ENCODE assay signal across 10 cellular contexts in genomic region chr3:43953814-43954241, GRCh38.
DNase-seq lines count a peak whose midpoint lies in the region; ATAC-seq and TF ChIP-seq lines count a peak whose summit lies in the region.
"Had no signal": no experiment of that assay in that cellular context is flagged by ENCODE, and none has a peak within 500 bp of the region (broad histone marks: within the 10 kb centered on the region; RNA-seq: fewer than 3 reads in every experiment).

No MANE protein-coding gene starts in this region.

- intact Hi-C loops in Right ventricle myocardium superior (cut with DNase I) (no loop called here), cardiac septum (cut with DNase I) (no loop called here), thyroid gland (cut with DNase I) (no loop called here)

- H3K4me1 ChIP-seq in thyroid gland = peaks cover 13 to 44% of the 10 kb centered on the region in 2 donors

- H3K27me3 ChIP-seq in thyroid gland = no peaks in the 10 kb centered on the region

- WGBS in thyroid gland, 2 donors = 13% methylated on average over 4 of the region's 4 CpGs

- H3K9me3 ChIP-seq in thyroid gland = no peaks in the 10 kb centered on the region

- TF ChIP-seq POLR2A in thyroid gland (IDR thresholded peaks at IDR 0.05) = peak in 1 of 2 donors; percentile 38

- H3K4me3 ChIP-seq in thyroid gland (replicated peaks in 1 of 3) = no peak overlapping the region

- no peaks in the 10 kb centered on the region for H3K36me3 ChIP-seq in thyroid gland

- DNase-seq in Right ventricle myocardium superior (no peak), cardiac septum (ENCODE audit: low spot score) (no peak), RPMI7951 (ENCODE audit: low read depth) (peak; percentile 86), glomerular visceral epithelial cell (ENCODE audit: extremely low spot score) (peak; percentile 89), thyroid gland (peak; percentile 79)
- DNase-seq: 8988T, NCI-H2171 treated with DMSO at 0.1 percent for 48 hours had no signal

- peak overlapping the region; percentile 66 to 79 (median 77) for H3K27ac ChIP-seq in thyroid gland

- no peak for TF ChIP-seq CTCF in thyroid gland (IDR thresholded peaks at IDR 0.05)

- peak; percentile 38 for ATAC-seq in Right ventricle myocardium superior (ENCODE audit: poor library complexity)
- no peak for ATAC-seq in HG03280 (IDR thresholded peaks at IDR 0.05; ENCODE audit: unreplicated experiment)
- no peak for ATAC-seq in HG03159 (IDR thresholded peaks at IDR 0.05; ENCODE audit: unreplicated experiment)
- no peak for ATAC-seq in GM21367 (IDR thresholded peaks at IDR 0.05; ENCODE audit: unreplicated experiment)

Comparison
In these comparisons a context has a peak if more than half of its experiments do, and no peak if none do; other contexts are left out.
1. DNase-seq: peak in RPMI7951 (single experiment), glomerular visceral epithelial cell (single experiment) and thyroid gland (2 of 2); none in Right ventricle myocardium superior (single experiment) and cardiac septum (single experiment).